Comparison of ENCODE assay signal across 1 cellular context in the genomic region with DNA sequence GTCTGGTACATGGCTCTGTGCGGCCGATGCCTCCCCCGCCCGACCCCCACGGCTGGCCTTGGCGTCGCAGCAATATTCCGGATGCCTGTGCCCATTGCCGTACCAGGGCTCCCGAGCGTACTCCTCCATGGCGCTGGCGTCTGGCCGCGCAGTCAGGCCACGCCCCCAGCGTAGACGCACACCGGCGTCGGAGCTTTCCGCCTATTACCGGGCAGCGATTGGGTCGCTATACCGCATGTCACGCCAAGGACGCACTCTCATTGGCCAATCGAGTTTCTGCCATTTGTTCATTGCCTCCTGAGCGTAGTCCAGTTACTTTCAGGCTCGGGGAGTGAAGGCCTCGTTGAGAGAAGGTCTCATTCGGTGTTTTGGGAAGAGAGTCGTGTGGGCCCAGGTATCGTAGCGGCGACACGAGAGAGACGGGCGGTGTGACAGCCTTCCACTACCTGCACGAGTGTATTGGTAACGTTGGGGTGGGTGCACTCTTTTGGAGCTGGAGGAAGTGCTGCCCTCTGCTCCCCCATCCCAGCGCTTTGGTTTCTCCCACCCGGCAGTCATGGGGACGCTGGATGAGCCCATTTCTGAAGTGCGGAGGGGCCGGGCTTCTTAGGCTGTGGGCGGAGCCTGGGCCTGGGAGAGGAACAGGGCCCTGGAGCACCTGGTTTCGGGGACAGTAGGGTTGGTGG.
TF ChIP-seq lines count a peak whose summit lies in the region.

PQBP1 (plus strand) TSS at position 310 of the 686 bp plus-strand sequence. CDS start 580 bp downstream, outside the sequence.
TIMM17B (minus strand) TSS at position 148 of the 686 bp plus-strand sequence; CDS start at position 129, 19 bp downstream.

TF ChIP-seq in HepG2, 621 proteins besides CTCF, POLR2A, EP300 and RAD21 (continued from another document and continues in another):
- TF ChIP-seq GATAD1 (CRISPR knock-in tag; IDR thresholded peaks at IDR 0.05) (0 out of 2 replicates have a peak, but pooled peaks have one; percentile 9), ZNF296 (CRISPR knock-in tag; conservative IDR thresholded peaks at IDR 0.05) (no peak), GMEB1 (CRISPR knock-in tag; IDR thresholded peaks at IDR 0.05; ENCODE audit: borderline replicate concordance) (peak; percentile 96), FOSL2 (CRISPR knock-in tag; IDR thresholded peaks at IDR 0.05) (no peak), ARID4A (CRISPR knock-in tag; IDR thresholded peaks at IDR 0.05; ENCODE audit: borderline replicate concordance) (peak; percentile 61; the same call in 1 of the 2 replicates), SALL2 (CRISPR knock-in tag; IDR thresholded peaks at IDR 0.05) (0 out of 2 replicates have a peak, but pooled peaks have one; percentile 21), ZNF563 (CRISPR knock-in tag; IDR thresholded peaks at IDR 0.05) (0 out of 2 replicates have a peak, but pooled peaks have one; percentile 34), KDM5B (CRISPR knock-in tag; IDR thresholded peaks at IDR 0.05; ENCODE audit: borderline replicate concordance) (0 out of 2 replicates have a peak, but pooled peaks have one; percentile 57), FOXC1 (CRISPR knock-in tag; IDR thresholded peaks at IDR 0.05; ENCODE audit: borderline replicate concordance) (peak; percentile 64; the same call in 1 of the 2 replicates), REL (CRISPR knock-in tag; conservative IDR thresholded peaks at IDR 0.05) (no peak), SPEN (CRISPR knock-in tag; IDR thresholded peaks at IDR 0.05; ENCODE audit: low read depth) (peak; percentile 57; the same call in 1 of the 2 replicates), ESRRA (CRISPR knock-in tag; IDR thresholded peaks at IDR 0.05; ENCODE audit: low read depth) (no peak), ZNF232 (CRISPR knock-in tag; IDR thresholded peaks at IDR 0.05; ENCODE audit: borderline replicate concordance) (peak; percentile 34; the same call in 1 of the 2 replicates), ZMAT3 (CRISPR knock-in tag; conservative IDR thresholded peaks at IDR 0.05) (peak; percentile 45; the same call in 1 of the 2 replicates), ZZZ3 (CRISPR knock-in tag; IDR thresholded peaks at IDR 0.05; ENCODE audit: borderline replicate concordance) (no peak), ARID2 (CRISPR knock-in tag; IDR thresholded peaks at IDR 0.05; ENCODE audit: borderline replicate concordance) (no peak), ZNF326 (CRISPR knock-in tag; IDR thresholded peaks at IDR 0.05; ENCODE audit: borderline replicate concordance) (no peak), POLR2AphosphoS5 (IDR thresholded peaks at IDR 0.05; ENCODE audit: low read depth, low read length) (peak; percentile 92), KDM5A (IDR thresholded peaks at IDR 0.05; ENCODE audit: borderline replicate concordance, low read length) (peak; percentile 1; the same call in 1 of the 2 replicates), GABPB1 (CRISPR knock-in tag; IDR thresholded peaks at IDR 0.05) (peak; percentile 68), U2AF2 (IDR thresholded peaks at IDR 0.05; ENCODE audit: low read depth, low read length) (no peak), AKNA (CRISPR knock-in tag; IDR thresholded peaks at IDR 0.05; ENCODE audit: borderline replicate concordance) (no peak), ZNF501 (CRISPR knock-in tag; IDR thresholded peaks at IDR 0.05) (peak; percentile 19; the same call in 1 of the 2 replicates), ZNF777 (CRISPR knock-in tag; IDR thresholded peaks at IDR 0.05) (no peak), YEATS2 (CRISPR knock-in tag; IDR thresholded peaks at IDR 0.05; ENCODE audit: borderline replicate concordance) (peak; percentile 35; the same call in 1 of the 2 replicates)
- TF ChIP-seq, protein P1, sequence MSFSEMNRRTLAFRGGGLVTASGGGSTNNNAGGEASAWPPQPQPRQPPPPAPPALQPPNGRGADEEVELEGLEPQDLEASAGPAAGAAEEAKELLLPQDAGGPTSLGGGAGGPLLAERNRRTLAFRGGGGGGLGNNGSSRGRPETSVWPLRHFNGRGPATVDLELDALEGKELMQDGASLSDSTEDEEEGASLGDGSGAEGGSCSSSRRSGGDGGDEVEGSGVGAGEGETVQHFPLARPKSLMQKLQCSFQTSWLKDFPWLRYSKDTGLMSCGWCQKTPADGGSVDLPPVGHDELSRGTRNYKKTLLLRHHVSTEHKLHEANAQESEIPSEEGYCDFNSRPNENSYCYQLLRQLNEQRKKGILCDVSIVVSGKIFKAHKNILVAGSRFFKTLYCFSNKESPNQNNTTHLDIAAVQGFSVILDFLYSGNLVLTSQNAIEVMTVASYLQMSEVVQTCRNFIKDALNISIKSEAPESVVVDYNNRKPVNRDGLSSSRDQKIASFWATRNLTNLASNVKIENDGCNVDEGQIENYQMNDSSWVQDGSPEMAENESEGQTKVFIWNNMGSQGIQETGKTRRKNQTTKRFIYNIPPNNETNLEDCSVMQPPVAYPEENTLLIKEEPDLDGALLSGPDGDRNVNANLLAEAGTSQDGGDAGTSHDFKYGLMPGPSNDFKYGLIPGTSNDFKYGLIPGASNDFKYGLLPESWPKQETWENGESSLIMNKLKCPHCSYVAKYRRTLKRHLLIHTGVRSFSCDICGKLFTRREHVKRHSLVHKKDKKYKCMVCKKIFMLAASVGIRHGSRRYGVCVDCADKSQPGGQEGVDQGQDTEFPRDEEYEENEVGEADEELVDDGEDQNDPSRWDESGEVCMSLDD (CRISPR knock-in tag; IDR thresholded peaks at IDR 0.05; ENCODE audit: borderline replicate concordance), result no peak
- TF ChIP-seq, protein P2, sequence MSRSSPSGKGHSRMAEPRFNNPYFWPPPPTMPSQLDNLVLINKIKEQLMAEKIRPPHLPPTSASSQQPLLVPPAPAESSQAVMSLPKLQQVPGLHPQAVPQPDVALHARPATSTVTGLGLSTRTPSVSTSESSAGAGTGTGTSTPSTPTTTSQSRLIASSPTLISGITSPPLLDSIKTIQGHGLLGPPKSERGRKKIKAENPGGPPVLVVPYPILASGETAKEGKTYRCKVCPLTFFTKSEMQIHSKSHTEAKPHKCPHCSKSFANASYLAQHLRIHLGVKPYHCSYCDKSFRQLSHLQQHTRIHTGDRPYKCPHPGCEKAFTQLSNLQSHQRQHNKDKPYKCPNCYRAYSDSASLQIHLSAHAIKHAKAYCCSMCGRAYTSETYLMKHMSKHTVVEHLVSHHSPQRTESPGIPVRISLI (CRISPR knock-in tag; IDR thresholded peaks at IDR 0.05; ENCODE audit: borderline replicate concordance), result no peak
- TF ChIP-seq, protein P3, sequence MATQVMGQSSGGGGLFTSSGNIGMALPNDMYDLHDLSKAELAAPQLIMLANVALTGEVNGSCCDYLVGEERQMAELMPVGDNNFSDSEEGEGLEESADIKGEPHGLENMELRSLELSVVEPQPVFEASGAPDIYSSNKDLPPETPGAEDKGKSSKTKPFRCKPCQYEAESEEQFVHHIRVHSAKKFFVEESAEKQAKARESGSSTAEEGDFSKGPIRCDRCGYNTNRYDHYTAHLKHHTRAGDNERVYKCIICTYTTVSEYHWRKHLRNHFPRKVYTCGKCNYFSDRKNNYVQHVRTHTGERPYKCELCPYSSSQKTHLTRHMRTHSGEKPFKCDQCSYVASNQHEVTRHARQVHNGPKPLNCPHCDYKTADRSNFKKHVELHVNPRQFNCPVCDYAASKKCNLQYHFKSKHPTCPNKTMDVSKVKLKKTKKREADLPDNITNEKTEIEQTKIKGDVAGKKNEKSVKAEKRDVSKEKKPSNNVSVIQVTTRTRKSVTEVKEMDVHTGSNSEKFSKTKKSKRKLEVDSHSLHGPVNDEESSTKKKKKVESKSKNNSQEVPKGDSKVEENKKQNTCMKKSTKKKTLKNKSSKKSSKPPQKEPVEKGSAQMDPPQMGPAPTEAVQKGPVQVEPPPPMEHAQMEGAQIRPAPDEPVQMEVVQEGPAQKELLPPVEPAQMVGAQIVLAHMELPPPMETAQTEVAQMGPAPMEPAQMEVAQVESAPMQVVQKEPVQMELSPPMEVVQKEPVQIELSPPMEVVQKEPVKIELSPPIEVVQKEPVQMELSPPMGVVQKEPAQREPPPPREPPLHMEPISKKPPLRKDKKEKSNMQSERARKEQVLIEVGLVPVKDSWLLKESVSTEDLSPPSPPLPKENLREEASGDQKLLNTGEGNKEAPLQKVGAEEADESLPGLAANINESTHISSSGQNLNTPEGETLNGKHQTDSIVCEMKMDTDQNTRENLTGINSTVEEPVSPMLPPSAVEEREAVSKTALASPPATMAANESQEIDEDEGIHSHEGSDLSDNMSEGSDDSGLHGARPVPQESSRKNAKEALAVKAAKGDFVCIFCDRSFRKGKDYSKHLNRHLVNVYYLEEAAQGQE (IDR thresholded peaks at IDR 0.05; ENCODE audit: borderline replicate concordance in 1 of 2, low read depth in 1 of 2, low read length in 2 of 2), result no peak
